Comparison of ENCODE assay signal across 23 cellular contexts in genomic region chr3:122961146-122961545, GRCh38.
DNase-seq lines count a peak whose midpoint lies in the region; ATAC-seq and TF ChIP-seq lines count a peak whose summit lies in the region.
"Had no signal": no experiment of that assay in that cellular context is flagged by ENCODE, and none has a peak within 500 bp of the region (broad histone marks: within the 10 kb centered on the region; RNA-seq: fewer than 3 reads in every experiment).

No MANE protein-coding gene starts in this region.

- H3T11ph ChIP-seq in H9 (ENCODE audit: low read length), result no peak overlapping the region

- H3K4me3 Mint-ChIP-seq in H9, result no peak overlapping the region
- H3K4me3 Mint-ChIP-seq: activated naive CD8-positive, alpha-beta T cell treated with anti-CD3 and anti-CD28 coated beads, Interleukin-2, amount 10 ng/mL, durations not matched to agents 7 days and 5 days; immature natural killer cell; nephron progenitor cell; T-helper 2 cell treated with Interferon-gamma antibody and Interleukin-4, amounts not matched to agents 5 μg/mL and 100 μg/mL, for 36 hours had no signal

- TF ChIP-seq POLR2A in transverse colon (IDR thresholded peaks at IDR 0.05), result no peak

- intact Hi-C loops in left ventricle myocardium inferior (cut with micrococcal nuclease), result no loop called here
- intact Hi-C loops in left ventricle myocardium superior (cut with micrococcal nuclease), result loop anchor here (10.0 kb wide), 1 partner anchor 64 kb away; the partner anchor contains the start of gene SEMA5B
- intact Hi-C loops in transverse colon (cut with DNase I; ENCODE audit: low total_unique reads), result no loop called here

- H3K36me3 ChIP-seq in left ventricle myocardium inferior (no peaks in the 10 kb centered on the region), RWPE2 (ENCODE audit: low read depth) (no peaks in the 10 kb centered on the region), transverse colon (no peaks in the 10 kb centered on the region)
- H3K36me3 ChIP-seq: esophagus squamous epithelium, left lung, right lobe of liver, upper lobe of left lung had no signal

- H3K27me3 ChIP-seq in left ventricle myocardium inferior (ENCODE audit: low read depth) (no peaks in the 10 kb centered on the region), RWPE2 (ENCODE audit: insufficient read depth, poor library complexity, severe bottlenecking) (no peaks in the 10 kb centered on the region), transverse colon (no peaks in the 10 kb centered on the region), H9 (ENCODE audit: insufficient read depth, low read length) (no peaks in the 10 kb centered on the region)
- H3K27me3 ChIP-seq: left lung, right lobe of liver, upper lobe of left lung had no signal

- no peak for DNase-seq in left ventricle myocardium inferior
- no peak for DNase-seq in left ventricle myocardium superior
- DNase-seq in RWPE2 (ENCODE audit: low spot score), result no peak
- DNase-seq in fibroblast of mammary gland (ENCODE audit: low read depth), result peak; percentile 86
- DNase-seq in transverse colon, result peak; percentile 11
- no peak for DNase-seq in H9
- no peak for DNase-seq in NCI-H2029 treated with DMSO at 0.1 percent for 48 hours (lab: John Stamatoyannopoulos, UW)
- no peak for DNase-seq in nucleus accumbens (lab: John Stamatoyannopoulos, UW)
- DNase-seq: activated naive CD8-positive, alpha-beta T cell treated with anti-CD3 and anti-CD28 coated beads, Interleukin-2, amount 10 ng/mL, durations not matched to agents 7 days and 5 days; esophagus squamous epithelium; immature natural killer cell; left lung; NCI-H1436 treated with DMSO at 0.1 percent for 48 hours; NCI-H510A treated with DMSO at 0.1 percent for 48 hours; nephron progenitor cell; right lobe of liver; upper lobe of left lung had no signal

- H3K27ac Mint-ChIP-seq in H9, result peak overlapping the region in 1 of 3 experiments; percentile 62; a peak in 1 of 7 replicates
- H3K27ac Mint-ChIP-seq: activated naive CD8-positive, alpha-beta T cell treated with anti-CD3 and anti-CD28 coated beads, Interleukin-2, amount 10 ng/mL, durations not matched to agents 7 days and 5 days; immature natural killer cell; nephron progenitor cell; T-helper 2 cell treated with Interferon-gamma antibody and Interleukin-4, amounts not matched to agents 5 μg/mL and 100 μg/mL, for 36 hours had no signal

- H4K20me1 ChIP-seq in H9 (ENCODE audit: control insufficient read depth, insufficient read depth, insufficient read length), result peaks cover 2% of the 10 kb centered on the region

- no peak overlapping the region for H2AK5ac ChIP-seq in H9 (ENCODE audit: insufficient read length, low read length)

- H3K9me3 ChIP-seq in left ventricle myocardium inferior (replicated peaks) (no peaks in the 10 kb centered on the region), RWPE2 (ENCODE audit: severe bottlenecking) (no peaks in the 10 kb centered on the region), transverse colon (no peaks in the 10 kb centered on the region), H9 (ENCODE audit: control insufficient read depth, low read depth, low read length) (no peaks in the 10 kb centered on the region)
- H3K9me3 ChIP-seq: esophagus squamous epithelium, left lung, right lobe of liver, upper lobe of left lung had no signal

- H3K79me2 ChIP-seq in H9 (ENCODE audit: insufficient read depth, low read length), result no peaks in the 10 kb centered on the region
- H3K79me2 ChIP-seq: hepatocyte had no signal

- no peak overlapping the region for H3K56ac ChIP-seq in H9 (ENCODE audit: insufficient read length, low read depth, low read length)

- H3K4me2 ChIP-seq in H9 (ENCODE audit: insufficient read depth, insufficient read length, low read length), result no peak overlapping the region
- H3K4me2 ChIP-seq: hepatocyte had no signal

- TF ChIP-seq CTCF in left ventricle myocardium inferior (IDR thresholded peaks at IDR 0.05; ENCODE audit: borderline replicate concordance), result no peak
- no peak for TF ChIP-seq CTCF in RWPE2 (IDR thresholded peaks at IDR 0.05; ENCODE audit: poor library complexity, severe bottlenecking)
- TF ChIP-seq CTCF in fibroblast of mammary gland (conservative IDR thresholded peaks at IDR 0.05; ENCODE audit: control insufficient read depth, insufficient read depth, low read depth, low read length), result no peak
- TF ChIP-seq CTCF in transverse colon (IDR thresholded peaks at IDR 0.05), result no peak
- TF ChIP-seq CTCF in H9 (conservative IDR thresholded peaks at IDR 0.05), result no peak

- H3K36me3 Mint-ChIP-seq in H9 (ENCODE audit: insufficient read depth in 1 of 3, low read depth in 3 of 3), result peaks cover 0 to 4% (median 2%) of the 10 kb centered on the region in 3 experiments; a peak in 2 of 7 replicates
- H3K36me3 Mint-ChIP-seq: activated naive CD8-positive, alpha-beta T cell treated with anti-CD3 and anti-CD28 coated beads, Interleukin-2, amount 10 ng/mL, durations not matched to agents 7 days and 5 days; immature natural killer cell had no signal

- 70% methylated on average over 4 of the region's 4 CpGs; no CpG with 5 or more reads in 1 of the 2 donors for WGBS in transverse colon (ENCODE audit: low coverage in 1 of 2), 2 donors
- no CpG with 5 or more reads among the region's 4 CpGs for WGBS in H9 (ENCODE audit: extremely low coverage, insufficient read length, low lambda C conversion rate)

- no peak overlapping the region for H3K14ac ChIP-seq in H9 (ENCODE audit: insufficient read depth, low read length)

- TF ChIP-seq EP300 in transverse colon (IDR thresholded peaks at IDR 0.05; ENCODE audit: low read depth), result no peak

- no peak overlapping the region for H4K5ac ChIP-seq in H9 (ENCODE audit: insufficient read length, low read depth, low read length)

- no peak overlapping the region for H2BK20ac ChIP-seq in H9 (ENCODE audit: low read depth, low read length, poor library complexity, severe bottlenecking)

- no peaks in the 10 kb centered on the region for H3K79me1 ChIP-seq in H9 (ENCODE audit: insufficient read depth, low read depth, low read length, poor library complexity, severe bottlenecking)

- H3K4ac ChIP-seq in H9 (ENCODE audit: low read depth, low read length), result no peak overlapping the region

- H3K27me3 Mint-ChIP-seq in H9 (ENCODE audit: low read depth), result peaks cover 9% of the 10 kb centered on the region; the same call in 1 of the 2 replicates

- H3K18ac ChIP-seq in H9 (ENCODE audit: insufficient read length, low read depth, low read length), result no peak overlapping the region

- no peak for ATAC-seq in left ventricle myocardium superior
- ATAC-seq in RWPE2 (ENCODE audit: low read depth), result peak; percentile 56; the same call in 2 of the 3 replicates
- ATAC-seq: left lung, Panc1, right lobe of liver had no signal

- H3K27ac ChIP-seq in left ventricle myocardium inferior (replicated peaks) (peak overlapping the region; percentile 11), RWPE2 (ENCODE audit: poor library complexity, severe bottlenecking) (no peak overlapping the region), transverse colon (no peak overlapping the region), H9 (ENCODE audit: insufficient read length, low read depth, low read length) (no peak overlapping the region)
- H3K27ac ChIP-seq: C4-2B, esophagus squamous epithelium, hepatocyte, left lung, right lobe of liver, SK-N-MC, upper lobe of left lung had no signal

- in situ Hi-C loops in transverse colon (cut with MboI; ENCODE audit: low pct_ligation_motif_present in 1 of 4, low pct_unique_long_range_greater_than_20kb in 1 of 4, low sequenced_read_pairs in 3 of 4), result no loop called here

- H3K4me1 Mint-ChIP-seq in H9, result peaks cover 59 to 70% of the 10 kb centered on the region in 2 experiments
- H3K4me1 Mint-ChIP-seq: immature natural killer cell had no signal

- no peak overlapping the region for H2BK5ac ChIP-seq in H9 (ENCODE audit: insufficient read length, low read length)

- no peak overlapping the region for H3K23ac ChIP-seq in H9 (ENCODE audit: insufficient read length, low read depth, low read length)

- H3K9me3 Mint-ChIP-seq in H9, result no peaks in the 10 kb centered on the region
- H3K9me3 Mint-ChIP-seq: activated naive CD8-positive, alpha-beta T cell treated with anti-CD3 and anti-CD28 coated beads, Interleukin-2, amount 10 ng/mL, durations not matched to agents 7 days and 5 days; nephron progenitor cell; T-helper 2 cell treated with Interferon-gamma antibody and Interleukin-4, amounts not matched to agents 5 μg/mL and 100 μg/mL, for 36 hours had no signal

- H3K4me1 ChIP-seq in left ventricle myocardium inferior, result peaks cover 83% of the 10 kb centered on the region
- H3K4me1 ChIP-seq in RWPE2 (ENCODE audit: insufficient read depth, poor library complexity, severe bottlenecking), result no peaks in the 10 kb centered on the region
- peaks cover 0 to 12% (median 3%) of the 10 kb centered on the region in 4 donors for H3K4me1 ChIP-seq in transverse colon
- H3K4me1 ChIP-seq in H9 (ENCODE audit: insufficient read depth, low read length), result peaks cover 13% of the 10 kb centered on the region; the same call in 1 of the 2 replicates
- H3K4me1 ChIP-seq: right lobe of liver had no signal

- H2BK15ac ChIP-seq in H9 (ENCODE audit: low read depth, low read length), result no peak overlapping the region

- no peak overlapping the region for H4K8ac ChIP-seq in H9 (replicated peaks; ENCODE audit: insufficient read length, low read depth, low read length)

- no peak overlapping the region for H2BK12ac ChIP-seq in H9 (ENCODE audit: insufficient read length, low read depth, low read length)

- no peak overlapping the region for H2AFZ ChIP-seq in H9 (ENCODE audit: low read length)
- H2AFZ ChIP-seq: hepatocyte had no signal

- H3K9ac ChIP-seq in H9 (ENCODE audit: extremely low read depth, insufficient read length, low read length), result no peak overlapping the region

- H3K23me2 ChIP-seq in H9 (ENCODE audit: insufficient read length, low read depth, low read length, poor library complexity, severe bottlenecking), result no peaks in the 10 kb centered on the region

- H3K4me3 ChIP-seq in left ventricle myocardium inferior (no peak overlapping the region), RWPE2 (ENCODE audit: severe bottlenecking) (no peak overlapping the region), fibroblast of mammary gland (ENCODE audit: control insufficient read depth, low read depth, low read length) (no peak overlapping the region), transverse colon (no peak overlapping the region)
- H3K4me3 ChIP-seq: coronary artery, esophagus squamous epithelium, hepatocyte, left lung, right lobe of liver, SK-N-MC, upper lobe of left lung had no signal

- no peak overlapping the region for H2BK120ac ChIP-seq in H9 (ENCODE audit: low read depth, low read length, poor library complexity, severe bottlenecking)

- no peak overlapping the region for H4K91ac ChIP-seq in H9 (ENCODE audit: insufficient read length, low read depth, low read length)

Comparison
In these comparisons a context has a peak if more than half of its experiments do, and no peak if none do; other contexts are left out.
1. DNase-seq: peak in fibroblast of mammary gland (single experiment) and transverse colon (single experiment); none in left ventricle myocardium inferior (single experiment), left ventricle myocardium superior (single experiment), RWPE2 (single experiment), H9 (single experiment), NCI-H2029 treated with DMSO at 0.1 percent for 48 hours (single experiment) and nucleus accumbens (0 of 56).